In the genomic region with DNA sequence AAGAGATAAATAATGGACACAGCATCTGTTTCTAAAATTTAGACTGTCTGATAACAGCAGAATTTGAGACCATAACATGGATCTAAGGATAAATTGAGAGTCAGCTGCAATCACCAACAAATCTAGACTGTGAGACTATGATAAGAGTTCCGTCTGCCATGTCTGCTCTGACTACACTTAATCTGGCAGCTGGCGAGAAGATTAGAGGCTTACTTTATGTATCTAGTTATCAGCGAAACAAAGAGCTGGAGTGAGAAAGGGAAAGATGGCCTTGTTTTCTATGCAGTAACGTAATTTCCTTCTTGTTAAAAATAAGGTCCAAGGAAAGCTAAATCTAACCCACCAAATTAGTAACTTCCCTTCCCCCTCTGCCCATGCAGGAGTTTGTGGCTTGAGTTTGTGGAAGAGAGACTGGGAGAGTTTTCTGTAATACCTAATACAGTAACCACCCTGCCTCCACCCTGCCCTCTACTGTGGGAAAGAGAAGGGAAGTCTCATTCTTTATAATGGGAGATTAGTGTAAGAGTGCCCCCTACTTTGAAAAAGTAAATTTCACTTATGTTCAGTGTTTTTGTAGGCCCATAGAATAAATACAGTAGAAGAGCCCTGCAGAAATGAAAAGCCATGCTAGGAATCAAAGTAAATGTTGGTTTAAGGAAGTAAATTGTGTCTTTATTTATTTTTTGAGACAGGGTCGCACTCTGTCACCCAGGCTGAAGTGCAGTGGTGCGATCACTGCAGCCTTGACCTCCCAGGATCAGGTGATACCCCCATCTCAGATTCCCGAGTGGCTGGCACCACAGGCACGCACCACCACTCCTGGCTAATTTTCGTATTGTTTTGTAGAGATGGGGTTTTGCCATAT, we compare ENCODE assay signal across 1 cellular context.
A peak's percentile ranks its signal among the peaks of the same experiment; 100 is the strongest.
TF ChIP-seq lines count a peak whose summit lies in the region.

No MANE protein-coding gene starts in this region.

TF ChIP-seq in GM12878, 131 proteins besides CTCF, POLR2A, EP300 and RAD21 (continued from another document and continues in another):
- TF ChIP-seq, protein P1, sequence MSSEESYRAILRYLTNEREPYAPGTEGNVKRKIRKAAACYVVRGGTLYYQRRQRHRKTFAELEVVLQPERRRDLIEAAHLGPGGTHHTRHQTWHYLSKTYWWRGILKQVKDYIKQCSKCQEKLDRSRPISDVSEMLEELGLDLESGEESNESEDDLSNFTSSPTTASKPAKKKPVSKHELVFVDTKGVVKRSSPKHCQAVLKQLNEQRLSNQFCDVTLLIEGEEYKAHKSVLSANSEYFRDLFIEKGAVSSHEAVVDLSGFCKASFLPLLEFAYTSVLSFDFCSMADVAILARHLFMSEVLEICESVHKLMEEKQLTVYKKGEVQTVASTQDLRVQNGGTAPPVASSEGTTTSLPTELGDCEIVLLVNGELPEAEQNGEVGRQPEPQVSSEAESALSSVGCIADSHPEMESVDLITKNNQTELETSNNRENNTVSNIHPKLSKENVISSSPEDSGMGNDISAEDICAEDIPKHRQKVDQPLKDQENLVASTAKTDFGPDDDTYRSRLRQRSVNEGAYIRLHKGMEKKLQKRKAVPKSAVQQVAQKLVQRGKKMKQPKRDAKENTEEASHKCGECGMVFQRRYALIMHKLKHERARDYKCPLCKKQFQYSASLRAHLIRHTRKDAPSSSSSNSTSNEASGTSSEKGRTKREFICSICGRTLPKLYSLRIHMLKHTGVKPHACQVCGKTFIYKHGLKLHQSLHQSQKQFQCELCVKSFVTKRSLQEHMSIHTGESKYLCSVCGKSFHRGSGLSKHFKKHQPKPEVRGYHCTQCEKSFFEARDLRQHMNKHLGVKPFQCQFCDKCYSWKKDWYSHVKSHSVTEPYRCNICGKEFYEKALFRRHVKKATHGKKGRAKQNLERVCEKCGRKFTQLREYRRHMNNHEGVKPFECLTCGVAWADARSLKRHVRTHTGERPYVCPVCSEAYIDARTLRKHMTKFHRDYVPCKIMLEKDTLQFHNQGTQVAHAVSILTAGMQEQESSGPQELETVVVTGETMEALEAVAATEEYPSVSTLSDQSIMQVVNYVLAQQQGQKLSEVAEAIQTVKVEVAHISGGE (CRISPR knock-in tag; IDR thresholded peaks at IDR 0.05) = no peak
- TF ChIP-seq, protein P2, sequence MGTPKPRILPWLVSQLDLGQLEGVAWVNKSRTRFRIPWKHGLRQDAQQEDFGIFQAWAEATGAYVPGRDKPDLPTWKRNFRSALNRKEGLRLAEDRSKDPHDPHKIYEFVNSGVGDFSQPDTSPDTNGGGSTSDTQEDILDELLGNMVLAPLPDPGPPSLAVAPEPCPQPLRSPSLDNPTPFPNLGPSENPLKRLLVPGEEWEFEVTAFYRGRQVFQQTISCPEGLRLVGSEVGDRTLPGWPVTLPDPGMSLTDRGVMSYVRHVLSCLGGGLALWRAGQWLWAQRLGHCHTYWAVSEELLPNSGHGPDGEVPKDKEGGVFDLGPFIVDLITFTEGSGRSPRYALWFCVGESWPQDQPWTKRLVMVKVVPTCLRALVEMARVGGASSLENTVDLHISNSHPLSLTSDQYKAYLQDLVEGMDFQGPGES (IDR thresholded peaks at IDR 0.05) = no peak
- no peak for TF ChIP-seq JUND (IDR thresholded peaks at IDR 0.05; ENCODE audit: low read depth, low read length)
- TF ChIP-seq NBN (IDR thresholded peaks at IDR 0.05) = 0 out of 2 replicates have a peak, but pooled peaks have one; percentile 40
- TF ChIP-seq, protein P3, sequence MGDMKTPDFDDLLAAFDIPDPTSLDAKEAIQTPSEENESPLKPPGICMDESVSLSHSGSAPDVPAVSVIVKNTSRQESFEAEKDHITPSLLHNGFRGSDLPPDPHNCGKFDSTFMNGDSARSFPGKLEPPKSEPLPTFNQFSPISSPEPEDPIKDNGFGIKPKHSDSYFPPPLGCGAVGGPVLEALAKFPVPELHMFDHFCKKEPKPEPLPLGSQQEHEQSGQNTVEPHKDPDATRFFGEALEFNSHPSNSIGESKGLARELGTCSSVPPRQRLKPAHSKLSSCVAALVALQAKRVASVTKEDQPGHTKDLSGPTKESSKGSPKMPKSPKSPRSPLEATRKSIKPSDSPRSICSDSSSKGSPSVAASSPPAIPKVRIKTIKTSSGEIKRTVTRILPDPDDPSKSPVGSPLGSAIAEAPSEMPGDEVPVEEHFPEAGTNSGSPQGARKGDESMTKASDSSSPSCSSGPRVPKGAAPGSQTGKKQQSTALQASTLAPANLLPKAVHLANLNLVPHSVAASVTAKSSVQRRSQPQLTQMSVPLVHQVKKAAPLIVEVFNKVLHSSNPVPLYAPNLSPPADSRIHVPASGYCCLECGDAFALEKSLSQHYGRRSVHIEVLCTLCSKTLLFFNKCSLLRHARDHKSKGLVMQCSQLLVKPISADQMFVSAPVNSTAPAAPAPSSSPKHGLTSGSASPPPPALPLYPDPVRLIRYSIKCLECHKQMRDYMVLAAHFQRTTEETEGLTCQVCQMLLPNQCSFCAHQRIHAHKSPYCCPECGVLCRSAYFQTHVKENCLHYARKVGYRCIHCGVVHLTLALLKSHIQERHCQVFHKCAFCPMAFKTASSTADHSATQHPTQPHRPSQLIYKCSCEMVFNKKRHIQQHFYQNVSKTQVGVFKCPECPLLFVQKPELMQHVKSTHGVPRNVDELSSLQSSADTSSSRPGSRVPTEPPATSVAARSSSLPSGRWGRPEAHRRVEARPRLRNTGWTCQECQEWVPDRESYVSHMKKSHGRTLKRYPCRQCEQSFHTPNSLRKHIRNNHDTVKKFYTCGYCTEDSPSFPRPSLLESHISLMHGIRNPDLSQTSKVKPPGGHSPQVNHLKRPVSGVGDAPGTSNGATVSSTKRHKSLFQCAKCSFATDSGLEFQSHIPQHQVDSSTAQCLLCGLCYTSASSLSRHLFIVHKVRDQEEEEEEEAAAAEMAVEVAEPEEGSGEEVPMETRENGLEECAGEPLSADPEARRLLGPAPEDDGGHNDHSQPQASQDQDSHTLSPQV (IDR thresholded peaks at IDR 0.05) = peak; percentile 69; the same call in 1 of the 2 replicates
- no peak for TF ChIP-seq ZNF274 (IDR thresholded peaks at IDR 0.05; ENCODE audit: insufficient read depth, insufficient read length)
- no peak for TF ChIP-seq TCF3 (IDR thresholded peaks at IDR 0.05; ENCODE audit: borderline replicate concordance, insufficient read depth, low read depth, low read length)
- no peak for TF ChIP-seq MTA2 (IDR thresholded peaks at IDR 0.05; ENCODE audit: low read depth)
- no peak for TF ChIP-seq BCL11A (IDR thresholded peaks at IDR 0.05; ENCODE audit: low read depth, low read length)
- TF ChIP-seq SRF (IDR thresholded peaks at IDR 0.05; ENCODE audit: low read depth in 2 of 2, low read length in 2 of 2) = no peak
- peak; percentile 85; the same call in 1 of the 2 replicates for TF ChIP-seq SMC3 (IDR thresholded peaks at IDR 0.05; ENCODE audit: borderline replicate concordance, low read length)
- 0 out of 2 replicates have a peak, but pooled peaks have one; percentile 24 for TF ChIP-seq MEF2A (IDR thresholded peaks at IDR 0.05; ENCODE audit: insufficient read depth, low read depth, low read length)
- TF ChIP-seq FOXK2 (IDR thresholded peaks at IDR 0.05) = no peak
- TF ChIP-seq, protein P4, sequence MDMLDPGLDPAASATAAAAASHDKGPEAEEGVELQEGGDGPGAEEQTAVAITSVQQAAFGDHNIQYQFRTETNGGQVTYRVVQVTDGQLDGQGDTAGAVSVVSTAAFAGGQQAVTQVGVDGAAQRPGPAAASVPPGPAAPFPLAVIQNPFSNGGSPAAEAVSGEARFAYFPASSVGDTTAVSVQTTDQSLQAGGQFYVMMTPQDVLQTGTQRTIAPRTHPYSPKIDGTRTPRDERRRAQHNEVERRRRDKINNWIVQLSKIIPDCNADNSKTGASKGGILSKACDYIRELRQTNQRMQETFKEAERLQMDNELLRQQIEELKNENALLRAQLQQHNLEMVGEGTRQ (IDR thresholded peaks at IDR 0.05; ENCODE audit: borderline replicate concordance, low read depth, low read length) = no peak
- TF ChIP-seq, protein P5, sequence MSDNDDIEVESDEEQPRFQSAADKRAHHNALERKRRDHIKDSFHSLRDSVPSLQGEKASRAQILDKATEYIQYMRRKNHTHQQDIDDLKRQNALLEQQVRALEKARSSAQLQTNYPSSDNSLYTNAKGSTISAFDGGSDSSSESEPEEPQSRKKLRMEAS (IDR thresholded peaks at IDR 0.05; ENCODE audit: low read depth, low read length) = no peak
- no peak for TF ChIP-seq KLF5 (IDR thresholded peaks at IDR 0.05; ENCODE audit: partially characterized antibody)
- TF ChIP-seq, protein P6, sequence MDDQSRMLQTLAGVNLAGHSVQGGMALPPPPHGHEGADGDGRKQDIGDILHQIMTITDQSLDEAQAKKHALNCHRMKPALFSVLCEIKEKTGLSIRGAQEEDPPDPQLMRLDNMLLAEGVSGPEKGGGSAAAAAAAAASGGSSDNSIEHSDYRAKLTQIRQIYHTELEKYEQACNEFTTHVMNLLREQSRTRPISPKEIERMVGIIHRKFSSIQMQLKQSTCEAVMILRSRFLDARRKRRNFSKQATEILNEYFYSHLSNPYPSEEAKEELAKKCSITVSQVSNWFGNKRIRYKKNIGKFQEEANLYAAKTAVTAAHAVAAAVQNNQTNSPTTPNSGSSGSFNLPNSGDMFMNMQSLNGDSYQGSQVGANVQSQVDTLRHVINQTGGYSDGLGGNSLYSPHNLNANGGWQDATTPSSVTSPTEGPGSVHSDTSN (IDR thresholded peaks at IDR 0.05; ENCODE audit: insufficient replicate concordance, low read depth, low read length) = no peak
- TF ChIP-seq ZNF622 (IDR thresholded peaks at IDR 0.05) = no peak
- TF ChIP-seq BACH1 (IDR thresholded peaks at IDR 0.05; ENCODE audit: borderline replicate concordance) = no peak
- TF ChIP-seq, protein P7, sequence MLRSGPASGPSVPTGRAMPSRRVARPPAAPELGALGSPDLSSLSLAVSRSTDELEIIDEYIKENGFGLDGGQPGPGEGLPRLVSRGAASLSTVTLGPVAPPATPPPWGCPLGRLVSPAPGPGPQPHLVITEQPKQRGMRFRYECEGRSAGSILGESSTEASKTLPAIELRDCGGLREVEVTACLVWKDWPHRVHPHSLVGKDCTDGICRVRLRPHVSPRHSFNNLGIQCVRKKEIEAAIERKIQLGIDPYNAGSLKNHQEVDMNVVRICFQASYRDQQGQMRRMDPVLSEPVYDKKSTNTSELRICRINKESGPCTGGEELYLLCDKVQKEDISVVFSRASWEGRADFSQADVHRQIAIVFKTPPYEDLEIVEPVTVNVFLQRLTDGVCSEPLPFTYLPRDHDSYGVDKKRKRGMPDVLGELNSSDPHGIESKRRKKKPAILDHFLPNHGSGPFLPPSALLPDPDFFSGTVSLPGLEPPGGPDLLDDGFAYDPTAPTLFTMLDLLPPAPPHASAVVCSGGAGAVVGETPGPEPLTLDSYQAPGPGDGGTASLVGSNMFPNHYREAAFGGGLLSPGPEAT (IDR thresholded peaks at IDR 0.05; ENCODE audit: low read depth) = no peak
- no peak for TF ChIP-seq JUNB (IDR thresholded peaks at IDR 0.05)
- no peak for TF ChIP-seq SP1 (IDR thresholded peaks at IDR 0.05; ENCODE audit: low read depth, low read length)
- TF ChIP-seq, protein P8, sequence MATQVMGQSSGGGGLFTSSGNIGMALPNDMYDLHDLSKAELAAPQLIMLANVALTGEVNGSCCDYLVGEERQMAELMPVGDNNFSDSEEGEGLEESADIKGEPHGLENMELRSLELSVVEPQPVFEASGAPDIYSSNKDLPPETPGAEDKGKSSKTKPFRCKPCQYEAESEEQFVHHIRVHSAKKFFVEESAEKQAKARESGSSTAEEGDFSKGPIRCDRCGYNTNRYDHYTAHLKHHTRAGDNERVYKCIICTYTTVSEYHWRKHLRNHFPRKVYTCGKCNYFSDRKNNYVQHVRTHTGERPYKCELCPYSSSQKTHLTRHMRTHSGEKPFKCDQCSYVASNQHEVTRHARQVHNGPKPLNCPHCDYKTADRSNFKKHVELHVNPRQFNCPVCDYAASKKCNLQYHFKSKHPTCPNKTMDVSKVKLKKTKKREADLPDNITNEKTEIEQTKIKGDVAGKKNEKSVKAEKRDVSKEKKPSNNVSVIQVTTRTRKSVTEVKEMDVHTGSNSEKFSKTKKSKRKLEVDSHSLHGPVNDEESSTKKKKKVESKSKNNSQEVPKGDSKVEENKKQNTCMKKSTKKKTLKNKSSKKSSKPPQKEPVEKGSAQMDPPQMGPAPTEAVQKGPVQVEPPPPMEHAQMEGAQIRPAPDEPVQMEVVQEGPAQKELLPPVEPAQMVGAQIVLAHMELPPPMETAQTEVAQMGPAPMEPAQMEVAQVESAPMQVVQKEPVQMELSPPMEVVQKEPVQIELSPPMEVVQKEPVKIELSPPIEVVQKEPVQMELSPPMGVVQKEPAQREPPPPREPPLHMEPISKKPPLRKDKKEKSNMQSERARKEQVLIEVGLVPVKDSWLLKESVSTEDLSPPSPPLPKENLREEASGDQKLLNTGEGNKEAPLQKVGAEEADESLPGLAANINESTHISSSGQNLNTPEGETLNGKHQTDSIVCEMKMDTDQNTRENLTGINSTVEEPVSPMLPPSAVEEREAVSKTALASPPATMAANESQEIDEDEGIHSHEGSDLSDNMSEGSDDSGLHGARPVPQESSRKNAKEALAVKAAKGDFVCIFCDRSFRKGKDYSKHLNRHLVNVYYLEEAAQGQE (IDR thresholded peaks at IDR 0.05; ENCODE audit: low read depth, low read length) = no peak
- TF ChIP-seq, protein P9, sequence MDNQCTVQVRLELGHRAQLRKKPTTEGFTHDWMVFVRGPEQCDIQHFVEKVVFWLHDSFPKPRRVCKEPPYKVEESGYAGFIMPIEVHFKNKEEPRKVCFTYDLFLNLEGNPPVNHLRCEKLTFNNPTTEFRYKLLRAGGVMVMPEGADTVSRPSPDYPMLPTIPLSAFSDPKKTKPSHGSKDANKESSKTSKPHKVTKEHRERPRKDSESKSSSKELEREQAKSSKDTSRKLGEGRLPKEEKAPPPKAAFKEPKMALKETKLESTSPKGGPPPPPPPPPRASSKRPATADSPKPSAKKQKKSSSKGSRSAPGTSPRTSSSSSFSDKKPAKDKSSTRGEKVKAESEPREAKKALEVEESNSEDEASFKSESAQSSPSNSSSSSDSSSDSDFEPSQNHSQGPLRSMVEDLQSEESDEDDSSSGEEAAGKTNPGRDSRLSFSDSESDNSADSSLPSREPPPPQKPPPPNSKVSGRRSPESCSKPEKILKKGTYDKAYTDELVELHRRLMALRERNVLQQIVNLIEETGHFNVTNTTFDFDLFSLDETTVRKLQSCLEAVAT (IDR thresholded peaks at IDR 0.05) = no peak
- no peak for TF ChIP-seq NR2F1 (conservative IDR thresholded peaks at IDR 0.05)
- no peak for TF ChIP-seq BMI1 (IDR thresholded peaks at IDR 0.05; ENCODE audit: borderline replicate concordance)
- TF ChIP-seq EGR1 (IDR thresholded peaks at IDR 0.05; ENCODE audit: borderline replicate concordance in 1 of 2, low read depth in 2 of 2, low read length in 2 of 2) = no peak
- no peak for TF ChIP-seq SUZ12 (IDR thresholded peaks at IDR 0.05; ENCODE audit: unreplicated experiment)
- TF ChIP-seq, protein P10, sequence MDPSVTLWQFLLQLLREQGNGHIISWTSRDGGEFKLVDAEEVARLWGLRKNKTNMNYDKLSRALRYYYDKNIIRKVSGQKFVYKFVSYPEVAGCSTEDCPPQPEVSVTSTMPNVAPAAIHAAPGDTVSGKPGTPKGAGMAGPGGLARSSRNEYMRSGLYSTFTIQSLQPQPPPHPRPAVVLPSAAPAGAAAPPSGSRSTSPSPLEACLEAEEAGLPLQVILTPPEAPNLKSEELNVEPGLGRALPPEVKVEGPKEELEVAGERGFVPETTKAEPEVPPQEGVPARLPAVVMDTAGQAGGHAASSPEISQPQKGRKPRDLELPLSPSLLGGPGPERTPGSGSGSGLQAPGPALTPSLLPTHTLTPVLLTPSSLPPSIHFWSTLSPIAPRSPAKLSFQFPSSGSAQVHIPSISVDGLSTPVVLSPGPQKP (IDR thresholded peaks at IDR 0.05; ENCODE audit: low read depth, low read length) = no peak
- TF ChIP-seq, protein P11, sequence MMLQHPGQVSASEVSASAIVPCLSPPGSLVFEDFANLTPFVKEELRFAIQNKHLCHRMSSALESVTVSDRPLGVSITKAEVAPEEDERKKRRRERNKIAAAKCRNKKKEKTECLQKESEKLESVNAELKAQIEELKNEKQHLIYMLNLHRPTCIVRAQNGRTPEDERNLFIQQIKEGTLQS (IDR thresholded peaks at IDR 0.05; ENCODE audit: borderline replicate concordance, extremely low read depth, low read depth, low read length) = no peak
- TF ChIP-seq IKZF1 (conservative IDR thresholded peaks at IDR 0.05) = 0 out of 2 replicates have a peak, but pooled peaks have one; percentile 38
- peak; percentile 50; the same call in 1 of the 2 replicates for TF ChIP-seq SMARCA5 (IDR thresholded peaks at IDR 0.05)
- no peak for TF ChIP-seq MYB (IDR thresholded peaks at IDR 0.05; ENCODE audit: borderline replicate concordance, low read depth, low read length)
